In genomic region chr2:19073522-19073921, GRCh38 we compare ENCODE assay signal across 10 cellular contexts.
DNase-seq lines count a peak whose midpoint lies in the region; ATAC-seq and TF ChIP-seq lines count a peak whose summit lies in the region.
"Had no signal": no experiment of that assay in that cellular context is flagged by ENCODE, and none has a peak within 500 bp of the region (broad histone marks: within the 10 kb centered on the region; RNA-seq: fewer than 3 reads in every experiment).

No MANE protein-coding gene starts in this region.

- H3K79me2 ChIP-seq in smooth muscle cell (ENCODE audit: low read depth) (no peaks in the 10 kb centered on the region), OCI-LY7 (ENCODE audit: insufficient read depth, low read depth, low read length) (no peaks in the 10 kb centered on the region)

- H3K4me1 ChIP-seq in adipocyte (ENCODE audit: control insufficient read depth, insufficient read depth, low read length), result no peaks in the 10 kb centered on the region
- no peaks in the 10 kb centered on the region for H3K4me1 ChIP-seq in smooth muscle cell (ENCODE audit: low read depth)
- no peaks in the 10 kb centered on the region for H3K4me1 ChIP-seq in OCI-LY7 (ENCODE audit: insufficient read depth, low read length, poor library complexity, severe bottlenecking)

- H3K9ac ChIP-seq in adipocyte (ENCODE audit: low read length) (no peak overlapping the region), smooth muscle cell (ENCODE audit: low read depth) (no peak overlapping the region)
- H3K9ac ChIP-seq: KMS-11 had no signal

- intact Hi-C loops in OCI-LY7 (cut with micrococcal nuclease; ENCODE audit: unreplicated experiment), result no loop called here

- no peaks in the 10 kb centered on the region for H3F3A ChIP-seq in smooth muscle cell (ENCODE audit: low read depth)

- CTCF ChIA-PET in OCI-LY7 (lab: Charles Lee; ENCODE audit: unreplicated experiment), result interaction anchor here (0.6 kb wide), 1 partner anchor 325 kb away, joined by 3 read pairs; no protein-coding TSS in a partner anchor

- H3K27ac ChIP-seq in smooth muscle cell (ENCODE audit: low read depth) (no peak overlapping the region), OCI-LY7 (ENCODE audit: low read depth, low read length, poor library complexity, severe bottlenecking) (no peak overlapping the region)
- H3K27ac ChIP-seq: KMS-11 had no signal

- no peaks in the 10 kb centered on the region for H3K36me3 ChIP-seq in adipocyte (ENCODE audit: control insufficient read depth, insufficient read depth, low read length, severe bottlenecking)
- no peaks in the 10 kb centered on the region for H3K36me3 ChIP-seq in smooth muscle cell (ENCODE audit: low read depth)
- H3K36me3 ChIP-seq in OCI-LY7 (ENCODE audit: insufficient read depth, low read length), result no peaks in the 10 kb centered on the region

- H3K9me2 ChIP-seq in OCI-LY7 (ENCODE audit: insufficient read depth, low read length), result no peaks in the 10 kb centered on the region

- H2AFZ ChIP-seq in smooth muscle cell (ENCODE audit: low read depth), result no peak overlapping the region
- no peak overlapping the region for H2AFZ ChIP-seq in OCI-LY7 (ENCODE audit: low read length)

- 74% methylated on average over 4 of the region's 4 CpGs for WGBS in smooth muscle cell (ENCODE audit: low lambda C conversion rate)

- no TSS peak for BruUV-seq in OCI-LY7 (replicated peaks; lab: Mats Ljungman, UMichigan)

- H4K20me1 ChIP-seq in smooth muscle cell (ENCODE audit: low read depth) (no peaks in the 10 kb centered on the region), OCI-LY7 (ENCODE audit: insufficient read depth, low read length) (no peaks in the 10 kb centered on the region)

- no peaks in the 10 kb centered on the region for H3K27me3 ChIP-seq in adipocyte (replicated peaks; ENCODE audit: control insufficient read depth, insufficient read depth, low read length)
- H3K27me3 ChIP-seq in smooth muscle cell (ENCODE audit: low read depth), result no peaks in the 10 kb centered on the region

- TF ChIP-seq CTCF in smooth muscle cell (IDR thresholded peaks at IDR 0.05; ENCODE audit: borderline replicate concordance, insufficient read depth, poor library complexity, severe bottlenecking), result no peak
- TF ChIP-seq CTCF in OCI-LY7 (conservative IDR thresholded peaks at IDR 0.05; ENCODE audit: low read length), result no peak

- DNase-seq in AG08396 (ENCODE audit: low spot score) (peak; percentile 53), HK-2 (ENCODE audit: unreplicated experiment) (peak; percentile 75), adipocyte (ENCODE audit: low read depth) (peak; percentile 35), iPS DF 19.7 (ENCODE audit: low read depth, low spot score) (peak; percentile 25), smooth muscle cell (lab: John Stamatoyannopoulos, UW; ENCODE audit: unreplicated experiment) (no peak), OCI-LY7 (ENCODE audit: low spot score) (no peak)

- no peak overlapping the region for H3K4me3 ChIP-seq in adipocyte (ENCODE audit: low read length)
- no peak overlapping the region for H3K4me3 ChIP-seq in smooth muscle cell
- H3K4me3 ChIP-seq in OCI-LY7 (ENCODE audit: low read depth, low read length, poor library complexity, severe bottlenecking), result no peak overlapping the region

- H3K4me2 ChIP-seq in smooth muscle cell, result no peak overlapping the region
- H3K4me2 ChIP-seq in OCI-LY7 (ENCODE audit: low read length), result no peak overlapping the region
- H3K4me2 ChIP-seq: KMS-11 had no signal

- ATAC-seq in HG03565 (IDR thresholded peaks at IDR 0.05; ENCODE audit: unreplicated experiment), result no peak
- no peak for ATAC-seq in activated CD4-positive, CD25-positive, alpha-beta regulatory T cell treated with anti-CD3 and anti-CD28 coated beads, Interleukin-2, amount 50 U/mL, for 24 hours
- ATAC-seq: Panc1 had no signal

- POLR2A ChIA-PET in OCI-LY7 (lab: Charles Lee), result interaction anchor here (1.0 kb wide), 1 partner anchor 228 kb away, joined by 3 read pairs; no protein-coding TSS in a partner anchor

- no peaks in the 10 kb centered on the region for H3K9me3 ChIP-seq in adipocyte (ENCODE audit: control insufficient read depth, low read length)
- H3K9me3 ChIP-seq in smooth muscle cell (replicated peaks; ENCODE audit: low read depth), result no peaks in the 10 kb centered on the region
- no peaks in the 10 kb centered on the region for H3K9me3 ChIP-seq in OCI-LY7 (ENCODE audit: low read length)

Comparison
In these comparisons a context has a peak if more than half of its experiments do, and no peak if none do; other contexts are left out.
1. DNase-seq: peak in AG08396 (single experiment), HK-2 (single experiment), adipocyte (single experiment) and iPS DF 19.7 (single experiment); none in smooth muscle cell (single experiment) and OCI-LY7 (single experiment).